In genomic region chr6:85192186-85192585, GRCh38 we compare ENCODE assay signal across 27 cellular contexts.
A peak's percentile ranks its signal among the peaks of the same experiment; 100 is the strongest.
DNase-seq lines count a peak whose midpoint lies in the region; TF ChIP-seq lines count a peak whose summit lies in the region.
"Had no signal": no experiment of that assay in that cellular context is flagged by ENCODE, and none has a peak within 500 bp of the region (broad histone marks: within the 10 kb centered on the region; RNA-seq: fewer than 3 reads in every experiment).

No MANE protein-coding gene starts in this region.

- H3K36me3 Mint-ChIP-seq in HFFc6 (ENCODE audit: low read depth), result no peaks in the 10 kb centered on the region
- H3K36me3 Mint-ChIP-seq: activated CD8-positive, alpha-beta memory T cell treated with anti-CD3 and anti-CD28 coated beads, Interleukin-2, amount 10 ng/mL, durations not matched to agents 7 days and 5 days; activated naive CD8-positive, alpha-beta T cell had no signal

- peaks cover 4% of the 10 kb centered on the region for H3K27me3 Mint-ChIP-seq in HFFc6 (ENCODE audit: insufficient read depth)
- H3K27me3 Mint-ChIP-seq: activated CD8-positive, alpha-beta memory T cell treated with anti-CD3 and anti-CD28 coated beads, Interleukin-2, amount 10 ng/mL, durations not matched to agents 7 days and 5 days; activated naive CD8-positive, alpha-beta T cell had no signal

- DNase-seq in A172 (ENCODE audit: low spot score), result peak; percentile 1
- peak; percentile 27 for DNase-seq in HFFc6
- peak; percentile 65 for DNase-seq in brain microvascular endothelial cell
- peak; percentile 77 to 93 for DNase-seq in foreskin fibroblast
- DNase-seq in stimulated activated naive CD4-positive, alpha-beta T cell (lab: John Stamatoyannopoulos, UW), result no peak
- DNase-seq in NCI-H2171 (lab: John Stamatoyannopoulos, UW), result no peak
- no peak for DNase-seq in RPMI8226
- no peak for DNase-seq in OCI-M2 (lab: John Stamatoyannopoulos, UW; ENCODE audit: unreplicated experiment)
- DNase-seq: 8988T; activated CD4-positive, alpha-beta T cell treated with anti-CD3 and anti-CD28 coated beads for 48 hours; activated CD8-positive, alpha-beta memory T cell treated with anti-CD3 and anti-CD28 coated beads, Interleukin-2, amount 10 ng/mL, durations not matched to agents 7 days and 5 days; body of pancreas; cortex of kidney; gastrocnemius medialis; GDM1; NCI-H1105; NCI-H2107; NCI-H524 treated with DMSO at 0.1 percent for 48 hours; nucleus accumbens; retina; substantia nigra had no signal

- no peaks in the 10 kb centered on the region for H3K36me3 ChIP-seq in brain microvascular endothelial cell (replicated peaks)
- H3K36me3 ChIP-seq: BLaER1 treated with 17β-estradiol and CSF1 and Interleukin-3, amounts not matched to agents 10 nM and 100 nM; gastrocnemius medialis; vagina had no signal

- H3K4me3 ChIP-seq in brain microvascular endothelial cell (ENCODE audit: low read depth, low read length) (no peak overlapping the region), foreskin fibroblast (ENCODE audit: low read depth in 1 of 2, low read length in 2 of 2) (no peak overlapping the region)
- H3K4me3 ChIP-seq: BLaER1 treated with 17β-estradiol and CSF1 and Interleukin-3, amounts not matched to agents 10 nM and 100 nM; body of pancreas; gastrocnemius medialis; GM23338; lung; vagina had no signal

- H3K27ac Mint-ChIP-seq in HFFc6, result peak overlapping the region; percentile 44; the same call in 1 of the 2 replicates
- H3K27ac Mint-ChIP-seq: activated CD8-positive, alpha-beta memory T cell treated with anti-CD3 and anti-CD28 coated beads, Interleukin-2, amount 10 ng/mL, durations not matched to agents 7 days and 5 days; activated naive CD8-positive, alpha-beta T cell; activated T-helper 1 cell treated with anti-CD3 and anti-CD28 coated beads, Interleukin-12 subunit alpha, Interleukin-12 subunit beta, Interleukin-2, Interleukin-4 antibody, amounts not matched to agents 30 ng/mL and 10 ng/mL and 1 ng/mL, durations not matched to agents 14 hours and 24 hours and 36 hours; GM23338 had no signal

- no peak overlapping the region for H3K4me3 Mint-ChIP-seq in HFFc6
- H3K4me3 Mint-ChIP-seq: activated CD8-positive, alpha-beta memory T cell treated with anti-CD3 and anti-CD28 coated beads, Interleukin-2, amount 10 ng/mL, durations not matched to agents 7 days and 5 days; activated naive CD8-positive, alpha-beta T cell; activated T-helper 1 cell treated with anti-CD3 and anti-CD28 coated beads, Interleukin-12 subunit alpha, Interleukin-12 subunit beta, Interleukin-2, Interleukin-4 antibody, amounts not matched to agents 30 ng/mL and 10 ng/mL and 1 ng/mL, durations not matched to agents 14 hours and 24 hours and 36 hours; GM23338 had no signal

- TF ChIP-seq CTCF in HFFc6 (IDR thresholded peaks at IDR 0.05) (no peak), brain microvascular endothelial cell (IDR thresholded peaks at IDR 0.05; ENCODE audit: low read depth, low read length, missing control alignments) (no peak), foreskin fibroblast (IDR thresholded peaks at IDR 0.05; ENCODE audit: low read depth, low read length) (no peak)

- H3K27me3 ChIP-seq in brain microvascular endothelial cell (replicated peaks), result no peaks in the 10 kb centered on the region
- H3K27me3 ChIP-seq: BLaER1 treated with 17β-estradiol and CSF1 and Interleukin-3, amounts not matched to agents 10 nM and 100 nM; body of pancreas; gastrocnemius medialis; vagina had no signal

- no peaks in the 10 kb centered on the region for H3K9me3 Mint-ChIP-seq in HFFc6

- peak overlapping the region; percentile 72 for H3K27ac ChIP-seq in brain microvascular endothelial cell
- H3K27ac ChIP-seq: BLaER1 treated with 17β-estradiol and CSF1 and Interleukin-3, amounts not matched to agents 10 nM and 100 nM; body of pancreas; gastrocnemius medialis; vagina had no signal

- in situ Hi-C loops in brain microvascular endothelial cell (cut with HindIII; ENCODE audit: low pct_ligation_motif_present, low sequenced_read_pairs), result no loop called here

- H3K4me1 Mint-ChIP-seq in HFFc6 (ENCODE audit: low read depth), result 0 out of 2 replicates have a peak, but pooled peaks cover 7% of the 10 kb centered on the region
- H3K4me1 Mint-ChIP-seq: activated CD8-positive, alpha-beta memory T cell treated with anti-CD3 and anti-CD28 coated beads, Interleukin-2, amount 10 ng/mL, durations not matched to agents 7 days and 5 days had no signal

Comparison
In these comparisons a context has a peak if more than half of its experiments do, and no peak if none do; other contexts are left out.
1. DNase-seq: peak in A172 (single experiment), HFFc6 (single experiment), brain microvascular endothelial cell (single experiment) and foreskin fibroblast (2 of 2); none in stimulated activated naive CD4-positive, alpha-beta T cell (0 of 6), NCI-H2171 (single experiment), RPMI8226 (single experiment) and OCI-M2 (single experiment).